Comparison of ENCODE assay signal across 8 cellular contexts in the genomic region with DNA sequence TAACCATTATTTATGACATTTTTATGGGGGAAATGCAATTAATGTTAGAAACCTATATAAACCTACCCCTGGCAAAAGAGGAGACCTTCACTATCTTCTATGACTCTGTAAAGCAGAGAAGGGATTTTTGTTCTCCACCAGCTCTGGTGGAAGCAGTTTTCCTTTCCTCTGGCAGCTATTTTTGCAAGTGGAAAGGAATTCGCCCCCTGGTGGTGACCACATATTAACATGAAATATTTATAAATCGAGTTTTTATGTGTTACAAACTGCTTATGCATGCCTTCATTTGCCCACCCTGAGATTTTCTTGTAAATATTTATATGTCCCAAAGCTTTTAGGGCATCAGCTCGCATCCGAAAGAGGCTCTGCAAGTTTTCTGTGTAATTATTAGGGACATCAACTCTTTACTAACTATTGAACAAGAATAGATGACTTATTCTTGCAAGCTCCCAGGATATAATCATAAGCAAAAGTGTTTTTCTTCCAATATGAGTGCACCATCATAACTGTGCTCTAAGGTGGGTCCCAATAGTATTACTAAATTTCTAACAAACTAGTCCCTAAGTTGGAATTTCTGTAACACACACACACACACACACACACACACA.
DNase-seq lines count a peak whose midpoint lies in the region; ATAC-seq and TF ChIP-seq lines count a peak whose summit lies in the region.

No MANE protein-coding gene starts in this region.

- H3K27me3 ChIP-seq in Peyer's patch, result no peaks in the 10 kb centered on the region
- H3K27me3 ChIP-seq in body of pancreas, result no peaks in the 10 kb centered on the region
- H3K27me3 ChIP-seq in kidney epithelial cell (ENCODE audit: control insufficient read depth, insufficient read depth, low read length), result no peaks in the 10 kb centered on the region

- H3K27ac ChIP-seq in Peyer's patch, result no peak overlapping the region
- no peak overlapping the region for H3K27ac ChIP-seq in body of pancreas

- no peaks in the 10 kb centered on the region for H3K4me1 ChIP-seq in Peyer's patch
- H3K4me1 ChIP-seq in body of pancreas, result no peaks in the 10 kb centered on the region

- H3K4me3 ChIP-seq in Peyer's patch, result no peak overlapping the region
- H3K4me3 ChIP-seq in body of pancreas, result no peak overlapping the region
- H3K4me3 ChIP-seq in kidney epithelial cell (ENCODE audit: low read depth, low read length), result no peak overlapping the region

- TF ChIP-seq POLR2A in Peyer's patch (IDR thresholded peaks at IDR 0.05) (no peak), body of pancreas (IDR thresholded peaks at IDR 0.05) (no peak), GM18505 (IDR thresholded peaks at IDR 0.05; ENCODE audit: borderline replicate concordance, extremely low read depth, insufficient read depth, insufficient read length) (no peak)

- WGBS in body of pancreas, 2 donors, result 5 to 8% methylated on average over 4 of the region's 4 CpGs

- H3K9me3 ChIP-seq in Peyer's patch (no peaks in the 10 kb centered on the region), body of pancreas (no peaks in the 10 kb centered on the region)

- DNase-seq in DMS53 (lab: John Stamatoyannopoulos, UW), result peak; percentile 83
- DNase-seq in HT-29 (ENCODE audit: low spot score), result peak; percentile 79
- peak in 2 of 3 donors; percentile 19 to 55 for DNase-seq in Peyer's patch
- peak; percentile 54 to 58 (median 56) for DNase-seq in body of pancreas
- no peak for DNase-seq in kidney epithelial cell (ENCODE audit: low read depth)
- peak; percentile 1 to 20 (median 8) for DNase-seq in stimulated activated CD4-positive, alpha-beta T cell treated with anti-CD3 and anti-CD28 coated beads, TNF-alpha, amount 100 ng/mL, for 48 hours (ENCODE audit: low read depth in 3 of 3)

- no peaks in the 10 kb centered on the region for H3K36me3 ChIP-seq in Peyer's patch
- H3K36me3 ChIP-seq in body of pancreas (replicated peaks in 1 of 2; ENCODE audit: insufficient read depth in 1 of 2, low read depth in 2 of 2), result no peaks in the 10 kb centered on the region
- no peaks in the 10 kb centered on the region for H3K36me3 ChIP-seq in kidney epithelial cell (ENCODE audit: control insufficient read depth, insufficient read depth, low read length)

- intact Hi-C loops in body of pancreas (cut with DNase I), result loop anchor here (10.0 kb wide), 2 partner anchors 451 to 761 kb away; no protein-coding TSS in a partner anchor

- no peak for ATAC-seq in body of pancreas
- no peak for ATAC-seq in GM18505 (IDR thresholded peaks at IDR 0.05; ENCODE audit: unreplicated experiment)
- ATAC-seq in HG03378 (IDR thresholded peaks at IDR 0.05; ENCODE audit: unreplicated experiment), result no peak

- TF ChIP-seq CTCF in Peyer's patch (IDR thresholded peaks at IDR 0.05) (peak; percentile 24 to 73 (median 56)), body of pancreas (IDR thresholded peaks at IDR 0.05) (peak; percentile 56 to 69 (median 59)), kidney epithelial cell (IDR thresholded peaks at IDR 0.05; ENCODE audit: insufficient read depth, low read length, poor library complexity, severe bottlenecking) (peak; percentile 64)
